1 cellular context compared by ENCODE assay signal in genomic region chr7:75843470-75844116, GRCh38.
TF ChIP-seq lines count a peak whose summit lies in the region.

No MANE protein-coding gene starts in this region.

TF ChIP-seq in K562, 482 proteins besides CTCF, POLR2A, EP300 and RAD21 (continued from another document and continues in another):
- peak; percentile 80; the same call in 1 of the 2 replicates for TF ChIP-seq PATZ1 (CRISPR knock-in tag; IDR thresholded peaks at IDR 0.05; ENCODE audit: borderline replicate concordance)
- 0 out of 2 replicates have a peak, but pooled peaks have one; percentile 63 for TF ChIP-seq TSHZ1 (CRISPR knock-in tag; IDR thresholded peaks at IDR 0.05)
- no peak for TF ChIP-seq RAD51 (IDR thresholded peaks at IDR 0.05; ENCODE audit: borderline replicate concordance, low read depth)
- TF ChIP-seq CBFB (CRISPR knock-in tag; IDR thresholded peaks at IDR 0.05) = no peak
- no peak for TF ChIP-seq ZBTB43 (CRISPR knock-in tag; IDR thresholded peaks at IDR 0.05)
- TF ChIP-seq UBTF (IDR thresholded peaks at IDR 0.05; ENCODE audit: borderline replicate concordance in 1 of 2, low read depth in 2 of 2, low read length in 2 of 2) = no peak
- peak; percentile 91 for TF ChIP-seq BACH1 (tag; IDR thresholded peaks at IDR 0.05)
- no peak for TF ChIP-seq EZH2 (IDR thresholded peaks at IDR 0.05; ENCODE audit: borderline replicate concordance, low read depth, low read length)
- no peak for TF ChIP-seq CTCFL (IDR thresholded peaks at IDR 0.05; ENCODE audit: borderline replicate concordance, insufficient read depth, low read depth, low read length, poor library complexity, severe bottlenecking)
- no peak for TF ChIP-seq CREB1 (IDR thresholded peaks at IDR 0.05)
- TF ChIP-seq CREB1 (CRISPR knock-in tag; IDR thresholded peaks at IDR 0.05) = no peak
- TF ChIP-seq NFE2L1 (tag; IDR thresholded peaks at IDR 0.05; ENCODE audit: borderline replicate concordance, low read depth) = peak; percentile 67; the same call in 1 of the 2 replicates
- no peak for TF ChIP-seq VEZF1 (CRISPR knock-in tag; IDR thresholded peaks at IDR 0.05)
- no peak for TF ChIP-seq NBN (IDR thresholded peaks at IDR 0.05; ENCODE audit: low read depth)
- no peak for TF ChIP-seq ZNF3 (CRISPR knock-in tag; IDR thresholded peaks at IDR 0.05)
- no peak for TF ChIP-seq HMG20B (CRISPR knock-in tag; IDR thresholded peaks at IDR 0.05)
- TF ChIP-seq XRCC5 (IDR thresholded peaks at IDR 0.05; ENCODE audit: low read depth, low read length) = no peak
- TF ChIP-seq TCFL5 (CRISPR knock-in tag; conservative IDR thresholded peaks at IDR 0.05) = 0 out of 2 replicates have a peak, but pooled peaks have one; percentile 59
- TF ChIP-seq HNRNPK (IDR thresholded peaks at IDR 0.05; ENCODE audit: low read depth, low read length, poor library complexity, severe bottlenecking) = no peak
- no peak for TF ChIP-seq GATA2 (CRISPR knock-in tag; IDR thresholded peaks at IDR 0.05)
- no peak for TF ChIP-seq MAFF (IDR thresholded peaks at IDR 0.05; ENCODE audit: low read length)
- TF ChIP-seq NFXL1 (CRISPR knock-in tag; IDR thresholded peaks at IDR 0.05) = peak; percentile 92
- peak; percentile 91; the same call in 1 of the 2 replicates for TF ChIP-seq ERF (CRISPR knock-in tag; IDR thresholded peaks at IDR 0.05)
- no peak for TF ChIP-seq ZFP36 (IDR thresholded peaks at IDR 0.05; ENCODE audit: low read depth, low read length, partially characterized antibody)
- TF ChIP-seq KHSRP (IDR thresholded peaks at IDR 0.05) = no peak
- TF ChIP-seq MAZ (CRISPR knock-in tag; conservative IDR thresholded peaks at IDR 0.05 in 1 of 2, IDR thresholded peaks at IDR 0.05 in 1 of 2) = peak in 1 of 2 experiments; percentile 52; a peak in 1 of 4 replicates
- no peak for TF ChIP-seq ZNF436 (CRISPR knock-in tag; IDR thresholded peaks at IDR 0.05)
- TF ChIP-seq ZNF124 (CRISPR knock-in tag; IDR thresholded peaks at IDR 0.05) = no peak
- peak; percentile 86 for TF ChIP-seq ZNF445 (CRISPR knock-in tag; IDR thresholded peaks at IDR 0.05; ENCODE audit: low read depth)
- no peak; the same call in 1 of the 2 replicates for TF ChIP-seq GATAD2A (IDR thresholded peaks at IDR 0.05)
- TF ChIP-seq RBM14 (IDR thresholded peaks at IDR 0.05; ENCODE audit: borderline replicate concordance, insufficient read depth, low read depth, low read length) = no peak
- no peak for TF ChIP-seq ZNF184 (CRISPR knock-in tag; IDR thresholded peaks at IDR 0.05)
- peak; percentile 97 for TF ChIP-seq ZNF584 (CRISPR knock-in tag; IDR thresholded peaks at IDR 0.05; ENCODE audit: low read depth)
- TF ChIP-seq ETV1 (tag; conservative IDR thresholded peaks at IDR 0.05; ENCODE audit: low read depth) = peak; percentile 73
- no peak for TF ChIP-seq ARID3B (CRISPR knock-in tag; IDR thresholded peaks at IDR 0.05; ENCODE audit: borderline replicate concordance)
- TF ChIP-seq MAFK (IDR thresholded peaks at IDR 0.05; ENCODE audit: low read length) = no peak
- no peak for TF ChIP-seq ZNF511 (CRISPR knock-in tag; IDR thresholded peaks at IDR 0.05)
- TF ChIP-seq SNRNP70 (optimal IDR thresholded peaks at IDR 0.05; ENCODE audit: low read depth, low read length) = no peak
- TF ChIP-seq PCBP1 (IDR thresholded peaks at IDR 0.05; ENCODE audit: low read depth, low read length, poor library complexity, severe bottlenecking) = no peak
- TF ChIP-seq ZNF143 (CRISPR knock-in tag; IDR thresholded peaks at IDR 0.05) = no peak
- TF ChIP-seq HLTF (IDR thresholded peaks at IDR 0.05) = no peak
- TF ChIP-seq IRF2 (CRISPR knock-in tag; IDR thresholded peaks at IDR 0.05) = no peak
- no peak for TF ChIP-seq SMAD1 (IDR thresholded peaks at IDR 0.05; ENCODE audit: low read depth, low read length, partially characterized antibody)
- TF ChIP-seq ZNF780A (CRISPR knock-in tag; IDR thresholded peaks at IDR 0.05) = no peak
- TF ChIP-seq ZNF316 (IDR thresholded peaks at IDR 0.05) = no peak
- no peak for TF ChIP-seq ZNF778 (CRISPR knock-in tag; IDR thresholded peaks at IDR 0.05)
- TF ChIP-seq KLF6 (CRISPR knock-in tag; IDR thresholded peaks at IDR 0.05; ENCODE audit: borderline replicate concordance) = peak; percentile 95
- peak; percentile 91 for TF ChIP-seq ILK (tag; IDR thresholded peaks at IDR 0.05; ENCODE audit: borderline replicate concordance, low read depth)
- no peak for TF ChIP-seq SETDB1 (IDR thresholded peaks at IDR 0.05; ENCODE audit: low read length)
- TF ChIP-seq PRDM10 (IDR thresholded peaks at IDR 0.05; ENCODE audit: partially characterized antibody) = no peak
- no peak for TF ChIP-seq NFIC (IDR thresholded peaks at IDR 0.05)
